ENCODE assay signal across 18 cellular contexts in genomic region chr4:24091632-24092240, GRCh38.
"Had no signal": no experiment of that assay in that cellular context is flagged by ENCODE, and none has a peak within 500 bp of the region (broad histone marks: within the 10 kb centered on the region; RNA-seq: fewer than 3 reads in every experiment).

No MANE protein-coding gene starts in this region.

- DNase-seq: activated CD4-positive, alpha-beta memory T cell treated with anti-CD3 and anti-CD28 coated beads for 36 hours; activated CD4-positive, alpha-beta T cell treated with anti-CD3 and anti-CD28 coated beads for 48 hours; activated CD4-positive, CD25-positive, alpha-beta regulatory T cell; activated effector memory CD4-positive, alpha-beta T cell treated with Interleukin-2 at 50 U/mL for 16 hours; activated naive CD4-positive, alpha-beta T cell treated with anti-CD3 and anti-CD28 coated beads, Interleukin-2, amount 10 ng/mL, durations not matched to agents 7 days and 5 days; activated T-cell treated with anti-CD3 and anti-CD28 coated beads, Interleukin-2, amount 50 U/mL, for 72 hours; amygdala; body of pancreas; islet precursor cell; left cardiac atrium; retina; stimulated activated CD4-positive, alpha-beta T cell treated with anti-CD3 and anti-CD28 coated beads, Interleukin-4, amount 100 ng/mL, for 24 hours; stimulated activated naive CD4-positive, alpha-beta T cell treated with Interleukin-2 at 50 U/mL for 16 hours; T1000 had no signal

- H3K27me3 ChIP-seq: body of pancreas, cardiac muscle cell, gastroesophageal sphincter had no signal

- H3K4me3 ChIP-seq: body of pancreas, cardiac muscle cell, gastroesophageal sphincter, thoracic aorta had no signal

- H3K9me3 ChIP-seq: body of pancreas, gastroesophageal sphincter, thoracic aorta had no signal

- ATAC-seq: activated T-cell treated with anti-CD3 and anti-CD28 coated beads, Interleukin-2, amount 50 U/mL, for 72 hours; body of pancreas; gastroesophageal sphincter; left cardiac atrium had no signal

- H3K4me1 ChIP-seq: body of pancreas, gastroesophageal sphincter had no signal

- H3K36me3 ChIP-seq: cardiac muscle cell, gastroesophageal sphincter, thoracic aorta had no signal

- H3K27ac ChIP-seq: body of pancreas, cardiac muscle cell, epithelial cell of prostate, gastroesophageal sphincter, thoracic aorta had no signal
